ENCODE assay signal across 20 cellular contexts in the genomic region with DNA sequence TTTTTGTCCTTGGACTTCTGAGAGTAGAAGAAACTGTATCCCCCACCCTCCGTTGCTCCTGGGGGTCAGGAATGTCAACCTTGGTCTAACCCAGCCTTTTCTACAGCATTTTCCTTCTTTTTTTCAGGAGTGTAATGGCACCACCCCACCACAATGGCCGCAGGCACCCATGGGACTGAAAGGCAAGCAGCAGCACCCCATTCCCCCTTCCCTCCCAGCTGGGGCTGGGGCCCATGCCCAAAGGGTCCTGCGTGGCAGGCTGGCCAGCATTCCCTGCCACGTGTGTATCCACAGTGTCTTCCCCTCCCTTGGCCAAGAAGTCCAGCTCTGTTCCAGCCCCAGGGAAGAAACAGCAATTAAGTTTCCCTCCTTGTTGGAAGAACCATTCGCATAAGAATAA.
DNase-seq lines count a peak whose midpoint lies in the region; ATAC-seq, FAIRE-seq and TF ChIP-seq lines count a peak whose summit lies in the region.
"Had no signal": no experiment of that assay in that cellular context is flagged by ENCODE, and none has a peak within 500 bp of the region (broad histone marks: within the 10 kb centered on the region; RNA-seq: fewer than 3 reads in every experiment).

No MANE protein-coding gene starts in this region.

- H2AK5ac ChIP-seq in H1 (ENCODE audit: low read depth, low read length): no peak overlapping the region

- no peak overlapping the region for H3K4ac ChIP-seq in H1 (replicated peaks; ENCODE audit: insufficient read length, low read depth, low read length)

- no peak for TF ChIP-seq EP300 in H1 (IDR thresholded peaks at IDR 0.05; ENCODE audit: borderline replicate concordance in 1 of 2, low read depth in 2 of 2, low read length in 2 of 2)

- H2BK12ac ChIP-seq in H1 (ENCODE audit: low read depth, low read length): no peak overlapping the region

- no peak overlapping the region for H3K56ac ChIP-seq in H1 (replicated peaks; ENCODE audit: insufficient read length, low read depth, low read length)

- peaks cover 2% of the 10 kb centered on the region for H3K9me3 ChIP-seq in right cardiac atrium (ENCODE audit: control insufficient read depth, low read length)
- peaks cover 15 to 25% of the 10 kb centered on the region in 2 experiments for H3K9me3 ChIP-seq in H1 (ENCODE audit: insufficient read depth in 2 of 2, low read depth in 1 of 2, low read length in 1 of 2)
- H3K9me3 ChIP-seq: A549 had no signal

- H3K79me1 ChIP-seq in H1 (ENCODE audit: low read depth, low read length): no peaks in the 10 kb centered on the region

- no peak overlapping the region for H2BK20ac ChIP-seq in H1 (ENCODE audit: low read length)

- no peak for TF ChIP-seq RAD21 in H1 (IDR thresholded peaks at IDR 0.05 in 1 of 2, conservative IDR thresholded peaks at IDR 0.05 in 1 of 2; ENCODE audit: low read depth in 2 of 2, low read length in 2 of 2)

- no peaks in the 10 kb centered on the region for H3K27me3 ChIP-seq in right cardiac atrium (ENCODE audit: control insufficient read depth, insufficient read depth)
- no peaks in the 10 kb centered on the region for H3K27me3 ChIP-seq in H1 (replicated peaks in 1 of 4; ENCODE audit: control insufficient read depth in 3 of 4, extremely low read depth in 1 of 4, insufficient read depth in 3 of 4, low read length in 3 of 4)
- H3K27me3 ChIP-seq: BLaER1 treated with 17β-estradiol and CSF1 and Interleukin-3, amounts not matched to agents 10 nM and 100 nM had no signal

- H3K4me2 ChIP-seq in H1 (ENCODE audit: insufficient read depth in 1 of 2, low read depth in 2 of 2, low read length in 2 of 2): no peak overlapping the region
- H3K4me2 ChIP-seq: A549; BLaER1 treated with 17β-estradiol and CSF1 and Interleukin-3, amounts not matched to agents 10 nM and 100 nM had no signal

- H3K23ac ChIP-seq in H1 (ENCODE audit: insufficient read length): no peak overlapping the region

- no peak overlapping the region for H3K4me3 ChIP-seq in right cardiac atrium (ENCODE audit: low read length)
- H3K4me3 ChIP-seq in H1 (ENCODE audit: extremely low read depth in 1 of 4, insufficient read depth in 2 of 4, low read depth in 3 of 4, low read length in 4 of 4): no peak overlapping the region
- H3K4me3 ChIP-seq: A549; BLaER1 treated with 17β-estradiol and CSF1 and Interleukin-3, amounts not matched to agents 10 nM and 100 nM; GM12878 had no signal

- no peaks in the 10 kb centered on the region for H3K79me2 ChIP-seq in H1 (ENCODE audit: control insufficient read depth in 1 of 2, insufficient read depth in 2 of 2, low read length in 2 of 2)

- H2AFZ ChIP-seq in H1 (ENCODE audit: low read length): no peak overlapping the region

- intact Hi-C loops in right cardiac atrium (cut with DNase I) (no loop called here), Right ventricle myocardium superior (cut with DNase I) (no loop called here), left colon (cut with DNase I, micrococcal nuclease) (no loop called here)

- H3K18ac ChIP-seq in H1 (ENCODE audit: extremely low read depth, low read length): no peak overlapping the region

- no peak overlapping the region for H3K27ac ChIP-seq in right cardiac atrium (ENCODE audit: low read length)
- no peak overlapping the region for H3K27ac ChIP-seq in H1 (ENCODE audit: low read depth, low read length)
- H3K27ac ChIP-seq: 22Rv1; A549; BLaER1 treated with 17β-estradiol and CSF1 and Interleukin-3, amounts not matched to agents 10 nM and 100 nM; C4-2B had no signal

- CTCF ChIA-PET in H1 (lab: Charles Lee; ENCODE audit: partially characterized antibody): no interaction called here

- no peaks in the 10 kb centered on the region for H3K23me2 ChIP-seq in H1 (ENCODE audit: low read depth, low read length)

- no peaks in the 10 kb centered on the region for H3K4me1 ChIP-seq in right cardiac atrium (ENCODE audit: control insufficient read depth, insufficient read depth, low read length)
- no peaks in the 10 kb centered on the region for H3K4me1 ChIP-seq in H1 (replicated peaks in 1 of 4; ENCODE audit: control insufficient read depth in 3 of 4, insufficient read depth in 4 of 4, low read length in 3 of 4)
- H3K4me1 ChIP-seq: A549; BLaER1 treated with 17β-estradiol and CSF1 and Interleukin-3, amounts not matched to agents 10 nM and 100 nM; Caco-2 had no signal

- DNase-seq in right cardiac atrium (peak in 2 of 3 donors; percentile 7 to 24), Right ventricle myocardium superior (no peak), H1 (ENCODE audit: low read depth in 1 of 2, low spot score in 2 of 2) (no peak), left colon (no peak), NCI-H526 treated with DMSO at 0.1 percent for 48 hours (lab: John Stamatoyannopoulos, UW) (no peak)
- DNase-seq: AML-193; Caco-2; Calu3; CD4-positive, alpha-beta T cell; CD8-positive, alpha-beta T cell; DMS79 treated with DMSO at 0.1 percent for 48 hours; GDM1 had no signal

- H2BK15ac ChIP-seq in H1 (ENCODE audit: low read length): no peak overlapping the region

- 74% methylated on average over 5 of the region's 5 CpGs for WGBS in right cardiac atrium
- 85% methylated on average over 4 of the region's 5 CpGs; no CpG with 5 or more reads in 1 of the 2 experiments for WGBS in H1 (ENCODE audit: extremely low coverage in 1 of 2, insufficient coverage in 1 of 2, insufficient read length in 1 of 2, insufficient replicate concordance in 2 of 2, low coverage in 1 of 2, low lambda C conversion rate in 2 of 2, missing lambda C conversion rate in 1 of 2), 2 experiments

- H4K20me1 ChIP-seq in H1 (replicated peaks in 1 of 2; ENCODE audit: control insufficient read depth in 1 of 2, insufficient read depth in 2 of 2, low read length in 2 of 2): no peaks in the 10 kb centered on the region
- H4K20me1 ChIP-seq: BLaER1 treated with 17β-estradiol and CSF1 and Interleukin-3, amounts not matched to agents 10 nM and 100 nM had no signal

- H3K36me3 ChIP-seq in H1 (ENCODE audit: control insufficient read depth in 2 of 4, insufficient read depth in 4 of 4, low read length in 3 of 4): no peaks in the 10 kb centered on the region; a peak in 1 of 8 replicates
- H3K36me3 ChIP-seq: BLaER1 treated with 17β-estradiol and CSF1 and Interleukin-3, amounts not matched to agents 10 nM and 100 nM had no signal

- FAIRE-seq in H1 (lab: Jason Lieb, UNC): no peak
- FAIRE-seq: A549, D721Med, GM12878, GM12892, GM18507 had no signal

- no peak overlapping the region for H3K14ac ChIP-seq in H1 (ENCODE audit: insufficient read length)

- POLR2A ChIA-PET in H1 (lab: Charles Lee; ENCODE audit: partially characterized antibody): no interaction called here

- H4K91ac ChIP-seq in H1 (replicated peaks; ENCODE audit: insufficient read length, low read length): no peak overlapping the region

- H2BK120ac ChIP-seq in H1 (replicated peaks; ENCODE audit: low read depth, low read length): no peak overlapping the region

- no peak overlapping the region for H2BK5ac ChIP-seq in H1 (ENCODE audit: low read depth, low read length)

- 0 out of 2 replicates have a peak overlapping the region, but pooled peaks have one; percentile 15 for H4K8ac ChIP-seq in H1 (ENCODE audit: extremely low read depth, insufficient read depth, low read length)

- ATAC-seq in right cardiac atrium: no peak
- ATAC-seq in Right ventricle myocardium superior (ENCODE audit: poor library complexity): no peak
- ATAC-seq in left colon: no peak
- ATAC-seq: A549; CD8-positive, alpha-beta T cell; GM12878 had no signal

- no peak overlapping the region for H3K9ac ChIP-seq in H1 (replicated peaks in 1 of 4; ENCODE audit: extremely low read depth in 1 of 4, low read depth in 3 of 4, low read length in 3 of 4)
- H3K9ac ChIP-seq: BLaER1 treated with 17β-estradiol and CSF1 and Interleukin-3, amounts not matched to agents 10 nM and 100 nM had no signal

- TF ChIP-seq CTCF in H1 (IDR thresholded peaks at IDR 0.05; ENCODE audit: control extremely low read depth in 1 of 3, insufficient read depth in 1 of 3, low read depth in 1 of 3, low read length in 3 of 3): no peak

- TF ChIP-seq POLR2A in H1 (IDR thresholded peaks at IDR 0.05; ENCODE audit: control extremely low read depth in 1 of 2, low read depth in 2 of 2, low read length in 2 of 2): no peak

- no peak overlapping the region for H4K5ac ChIP-seq in H1 (ENCODE audit: insufficient read length, low read depth, low read length)

TF ChIP-seq in H1, 55 proteins besides CTCF, POLR2A, EP300 and RAD21 (continues in another document):
- TF ChIP-seq SIX5 (IDR thresholded peaks at IDR 0.05; ENCODE audit: low read depth, low read length) (no peak), POU5F1 (IDR thresholded peaks at IDR 0.05; ENCODE audit: low read depth, low read length) (no peak), TBP (IDR thresholded peaks at IDR 0.05; ENCODE audit: low read depth, low read length) (no peak), CHD2 (IDR thresholded peaks at IDR 0.05; ENCODE audit: low read length) (no peak), ASH2L (IDR thresholded peaks at IDR 0.05; ENCODE audit: low read length) (no peak), TEAD4 (IDR thresholded peaks at IDR 0.05; ENCODE audit: low read depth, low read length) (no peak), CTBP2 (IDR thresholded peaks at IDR 0.05; ENCODE audit: borderline replicate concordance, insufficient read depth, insufficient read length, low read length) (no peak), CBX8 (IDR thresholded peaks at IDR 0.05; ENCODE audit: borderline replicate concordance, low read depth, low read length) (no peak), BACH1 (IDR thresholded peaks at IDR 0.05; ENCODE audit: low read length) (no peak), ZNF274 (IDR thresholded peaks at IDR 0.05; ENCODE audit: borderline replicate concordance, extremely low read depth, low read length) (no peak), SAP30 (IDR thresholded peaks at IDR 0.05; ENCODE audit: insufficient read depth, insufficient replicate concordance, low read length) (no peak), RBBP5 (IDR thresholded peaks at IDR 0.05; ENCODE audit: borderline replicate concordance, low read depth, low read length) (no peak), SIRT6 (IDR thresholded peaks at IDR 0.05; ENCODE audit: low read length) (no peak), BRCA1 (IDR thresholded peaks at IDR 0.05; ENCODE audit: low read depth, low read length) (no peak)
- TF ChIP-seq, protein P1, sequence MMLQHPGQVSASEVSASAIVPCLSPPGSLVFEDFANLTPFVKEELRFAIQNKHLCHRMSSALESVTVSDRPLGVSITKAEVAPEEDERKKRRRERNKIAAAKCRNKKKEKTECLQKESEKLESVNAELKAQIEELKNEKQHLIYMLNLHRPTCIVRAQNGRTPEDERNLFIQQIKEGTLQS (IDR thresholded peaks at IDR 0.05; ENCODE audit: insufficient read depth, low read depth, low read length): no peak
- TF ChIP-seq, protein P2, sequence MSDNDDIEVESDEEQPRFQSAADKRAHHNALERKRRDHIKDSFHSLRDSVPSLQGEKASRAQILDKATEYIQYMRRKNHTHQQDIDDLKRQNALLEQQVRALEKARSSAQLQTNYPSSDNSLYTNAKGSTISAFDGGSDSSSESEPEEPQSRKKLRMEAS (IDR thresholded peaks at IDR 0.05): no peak

Comparison
In these comparisons a context has a peak if more than half of its experiments do, and no peak if none do; other contexts are left out.
1. DNase-seq: peak in right cardiac atrium (2 of 3); none in Right ventricle myocardium superior (single experiment), H1 (0 of 2), left colon (0 of 2) and NCI-H526 treated with DMSO at 0.1 percent for 48 hours (single experiment).